12 cellular contexts compared by ENCODE assay signal in the genomic region with DNA sequence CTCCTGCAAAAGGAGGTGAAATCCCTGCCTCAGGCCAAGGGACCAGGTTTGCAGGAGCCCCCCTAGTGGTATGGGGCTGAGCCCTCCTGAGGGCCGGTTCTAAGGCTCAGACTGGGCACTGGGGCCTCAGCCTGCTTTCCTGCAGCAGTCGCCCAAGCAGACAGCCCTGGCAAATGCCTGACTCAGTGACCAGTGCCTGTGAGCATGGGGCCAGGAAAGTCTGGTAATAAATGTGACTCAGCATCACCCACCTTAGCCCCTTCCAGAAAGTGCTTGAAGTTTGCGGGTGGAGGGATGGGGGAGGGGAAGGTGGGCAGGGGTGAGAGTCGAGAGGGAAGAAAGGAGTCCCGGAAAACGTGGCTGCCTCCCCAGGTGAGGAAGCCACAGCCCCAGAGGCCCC. TPM values are rescaled to one million over a fixed set of nuclear protein-coding genes. Genes with fewer than 3 reads are reported as not detected.
DNase-seq lines count a peak whose midpoint lies in the region; ATAC-seq and TF ChIP-seq lines count a peak whose summit lies in the region.
"Had no signal": no experiment of that assay in that cellular context is flagged by ENCODE, and none has a peak within 500 bp of the region (broad histone marks: within the 10 kb centered on the region; RNA-seq: fewer than 3 reads in every experiment).

No MANE protein-coding gene starts in this region.

- peak overlapping the region in 4 of 10 donors; percentile 18 to 84 (median 52) for H3K4me3 Mint-ChIP-seq in naive thymus-derived CD4-positive, alpha-beta T cell

- intact Hi-C loops in colonic mucosa (cut with DNase I) = no loop called here
- intact Hi-C loops in naive thymus-derived CD4-positive, alpha-beta T cell (cut with micrococcal nuclease) = loop anchor here in 1 of 2 donors (10.0 kb wide), 1 partner anchor 94 kb away; the partner anchor contains the start of gene DBNDD1

- ATAC-seq in naive thymus-derived CD4-positive, alpha-beta T cell = no peak
- ATAC-seq in GM19351 (IDR thresholded peaks at IDR 0.05; ENCODE audit: unreplicated experiment) (no peak), GM21360 (IDR thresholded peaks at IDR 0.05; ENCODE audit: unreplicated experiment) (no peak)
- ATAC-seq: T-helper 17 cell had no signal

- no peaks in the 10 kb centered on the region for H3K9me3 Mint-ChIP-seq in naive thymus-derived CD4-positive, alpha-beta T cell

- POLR2A ChIA-PET in naive thymus-derived CD4-positive, alpha-beta T cell (lab: Charles Lee) = no interaction called here

- H3K4me1 Mint-ChIP-seq in naive thymus-derived CD4-positive, alpha-beta T cell = peaks cover 19 to 52% (median 36%) of the 10 kb centered on the region in 7 donors

- DNase-seq in EL = peak; percentile 32
- peak; percentile 82 for DNase-seq in MG63
- no peak for DNase-seq in colonic mucosa
- DNase-seq in renal cortical epithelial cell (ENCODE audit: low read depth) = peak; percentile 51
- DNase-seq in naive thymus-derived CD4-positive, alpha-beta T cell = no peak
- no peak for DNase-seq in substantia nigra (lab: John Stamatoyannopoulos, UW)
- DNase-seq: NK-92 treated with Interleukin-12 subunit alpha and Interleukin-12 subunit beta, amount 100 ng/mL, for 24 hours; stimulated activated CD4-positive, alpha-beta T cell treated with anti-CD3 and anti-CD28 coated beads, Interleukin-12 subunit alpha, Interleukin-12 subunit beta, amount 100 ng/mL, for 4 hours; stimulated activated CD8-positive, alpha-beta memory T cell treated with anti-CD3 and anti-CD28 coated beads, Interleukin-4, amount 100 ng/mL, for 48 hours; T-helper 17 cell had no signal

- H3K27ac Mint-ChIP-seq in naive thymus-derived CD4-positive, alpha-beta T cell = no peak overlapping the region
- H3K27ac Mint-ChIP-seq: T-helper 17 cell had no signal

- CTCF ChIA-PET in naive thymus-derived CD4-positive, alpha-beta T cell (lab: Charles Lee) = no interaction called here

- peaks cover 0 to 2% (median 0%) of the 10 kb centered on the region in 5 donors for H3K36me3 Mint-ChIP-seq in naive thymus-derived CD4-positive, alpha-beta T cell

- H3K9me3 ChIP-seq in MG63 (no peaks in the 10 kb centered on the region), colonic mucosa (no peaks in the 10 kb centered on the region)
- H3K9me3 ChIP-seq in naive thymus-derived CD4-positive, alpha-beta T cell (ENCODE audit: control insufficient read depth in 2 of 3, low read length in 3 of 3) = no peaks in the 10 kb centered on the region

- peak overlapping the region; percentile 85 for H3K27ac ChIP-seq in colonic mucosa
- H3K27ac ChIP-seq in naive thymus-derived CD4-positive, alpha-beta T cell (ENCODE audit: low read depth, low read length) = no peak overlapping the region
- no peak overlapping the region for H3K27ac ChIP-seq in substantia nigra (ENCODE audit: low read depth, low read length, poor library complexity, severe bottlenecking)

- no peak overlapping the region for H3K9ac ChIP-seq in colonic mucosa (ENCODE audit: low read depth in 2 of 2, low read length in 2 of 2)

- H3K4me1 ChIP-seq in colonic mucosa = peaks cover 26% of the 10 kb centered on the region
- H3K4me1 ChIP-seq in naive thymus-derived CD4-positive, alpha-beta T cell (ENCODE audit: control insufficient read depth in 2 of 2, insufficient read depth in 2 of 2, low read length in 2 of 2) = peaks cover 20 to 25% of the 10 kb centered on the region in 2 donors

- peaks cover 6 to 42% (median 17%) of the 10 kb centered on the region in 5 donors for H3K27me3 Mint-ChIP-seq in naive thymus-derived CD4-positive, alpha-beta T cell

- H3K27me3 ChIP-seq in MG63 (no peaks in the 10 kb centered on the region), colonic mucosa (peaks cover 30% of the 10 kb centered on the region)
- peaks cover 0 to 11% of the 10 kb centered on the region in 2 donors for H3K27me3 ChIP-seq in naive thymus-derived CD4-positive, alpha-beta T cell (ENCODE audit: control insufficient read depth in 2 of 2, insufficient read depth in 2 of 2, low read length in 2 of 2)

- H3K36me3 ChIP-seq in MG63 (peaks cover 2% of the 10 kb centered on the region; the same call in 1 of the 2 replicates), colonic mucosa (no peaks in the 10 kb centered on the region)
- no peaks in the 10 kb centered on the region for H3K36me3 ChIP-seq in naive thymus-derived CD4-positive, alpha-beta T cell (ENCODE audit: control insufficient read depth in 2 of 3, insufficient read depth in 3 of 3, low read length in 3 of 3)

- TF ChIP-seq CTCF in colonic mucosa (IDR thresholded peaks at IDR 0.05) = no peak

- H3K4me3 ChIP-seq in MG63 (no peak overlapping the region), colonic mucosa (no peak overlapping the region)
- H3K4me3 ChIP-seq in naive thymus-derived CD4-positive, alpha-beta T cell (ENCODE audit: low read length) = no peak overlapping the region

RNA-seq across cellular contexts. Expression of gene MC1R, which starts 2.1 kb away (rescaled TPM):
- total RNA-seq in MG63 (2014; rRNA removed; shearing (Covaris generic); ENCODE audit: low replicate concordance) = 12.1 and 21.1 TPM in 2 replicates
- total RNA-seq in colonic mucosa (1 to 10 TPM; 1.6 to 3.4 TPM), renal cortical epithelial cell (2.3 and 9.3 TPM in 2 replicates)
- total RNA-seq in naive thymus-derived CD4-positive, alpha-beta T cell = 10 to 100 TPM; 10.1 to 13.9 (median 11.2) TPM
- under 1 TPM; 0.14 to 0.51 TPM for polyA plus RNA-seq in naive thymus-derived CD4-positive, alpha-beta T cell

RNA-seq across cellular contexts. Expression of gene TUBB3, which starts 2.4 kb away (rescaled TPM):
- 803 and 1,289 TPM in 2 replicates for total RNA-seq in MG63 (2014; rRNA removed; shearing (Covaris generic); ENCODE audit: low replicate concordance)
- 1 to 10 TPM; 3.2 to 8.0 TPM for total RNA-seq in colonic mucosa
- total RNA-seq in renal cortical epithelial cell = 368 and 1,261 TPM in 2 replicates
- 1 to 10 TPM in 1 of 5 experiments, under 1 TPM in 1, not detected in 3; 0.48 to 2.8 TPM for total RNA-seq in naive thymus-derived CD4-positive, alpha-beta T cell
- polyA plus RNA-seq in naive thymus-derived CD4-positive, alpha-beta T cell = under 1 TPM in 1 of 2 donors, not detected in 1; 0.22 TPM

RNA-seq across cellular contexts. Expression of gene DEF8, which starts 27.8 kb away (rescaled TPM):
- 357 and 571 TPM in 2 replicates for total RNA-seq in MG63 (2014; rRNA removed; shearing (Covaris generic); ENCODE audit: low replicate concordance)
- total RNA-seq in colonic mucosa (10 to 100 TPM; 24.5 to 28.5 TPM), renal cortical epithelial cell (84.7 and 105 TPM in 2 replicates)
- total RNA-seq in naive thymus-derived CD4-positive, alpha-beta T cell = 10 to 100 TPM; 26.7 to 50.3 (median 40.7) TPM
- polyA plus RNA-seq in naive thymus-derived CD4-positive, alpha-beta T cell = 10 to 100 TPM; 19.4 to 31.5 TPM

RNA-seq across cellular contexts. Expression of gene TCF25, which starts 47.3 kb away (rescaled TPM):
- 53.2 and 71.3 TPM in 2 replicates for total RNA-seq in MG63 (2014; rRNA removed; shearing (Covaris generic); ENCODE audit: low replicate concordance)
- total RNA-seq in colonic mucosa (100 to 1,000 TPM; 164 to 165 TPM), renal cortical epithelial cell (155 and 178 TPM in 2 replicates)
- total RNA-seq in naive thymus-derived CD4-positive, alpha-beta T cell = 100 to 1,000 TPM; 200 to 392 (median 262) TPM
- polyA plus RNA-seq in naive thymus-derived CD4-positive, alpha-beta T cell = 100 to 1,000 TPM in 1 of 2 donors, 10 to 100 TPM in 1; 68.1 to 122 TPM

Comparison
In these comparisons a context has a peak if more than half of its experiments do, and no peak if none do; other contexts are left out.
1. DNase-seq: peak in EL (single experiment), MG63 (single experiment) and renal cortical epithelial cell (single experiment); none in colonic mucosa (single experiment), naive thymus-derived CD4-positive, alpha-beta T cell (0 of 9) and substantia nigra (0 of 49).
2. RNA of gene TUBB3, which starts 2.4 kb away (total RNA-seq): 803 to 1,289 TPM in MG63 and 368 to 1,261 TPM in renal cortical epithelial cell; 3.2 to 8.0 TPM in colonic mucosa and 0.48 to 2.8 TPM in naive thymus-derived CD4-positive, alpha-beta T cell; every median in the first group is over 10 times any median in the second.